Comparison of ENCODE assay signal across 21 cellular contexts in the genomic region with DNA sequence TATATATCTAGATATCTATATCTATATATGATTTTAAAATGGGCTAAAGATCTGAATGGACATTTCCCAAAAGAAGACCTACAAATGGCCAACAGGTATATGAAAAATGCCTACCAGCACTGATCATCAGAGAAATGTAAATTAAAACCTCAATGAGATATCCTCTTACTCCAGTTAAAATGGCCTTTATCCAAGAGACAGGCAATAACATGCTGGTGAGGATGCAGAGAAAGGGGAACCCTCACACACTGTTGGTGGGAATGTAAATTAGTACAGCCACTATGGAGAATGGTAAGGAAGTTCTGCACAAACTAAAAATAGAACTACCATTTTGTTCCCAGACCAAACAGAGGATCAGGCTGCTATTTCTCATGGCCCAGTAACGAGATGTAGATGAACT.
"Had no signal": no experiment of that assay in that cellular context is flagged by ENCODE, and none has a peak within 500 bp of the region (broad histone marks: within the 10 kb centered on the region; RNA-seq: fewer than 3 reads in every experiment).

No MANE protein-coding gene starts in this region.

- DNase-seq: activated CD4-positive, alpha-beta T cell treated with anti-CD3 and anti-CD28 coated beads for 36 hours; activated CD8-positive, alpha-beta memory T cell treated with anti-CD3 and anti-CD28 coated beads, Interleukin-2, amount 50 U/mL, for 4 hours; activated CD8-positive, alpha-beta T cell treated with anti-CD3 and anti-CD28 coated beads for 36 hours; activated naive CD4-positive, alpha-beta T cell treated with anti-CD3 and anti-CD28 coated beads, Interleukin-2, amount 50 U/mL, for 16 hours; activated naive CD8-positive, alpha-beta T cell treated with anti-CD3 and anti-CD28 coated beads, Interleukin-2, amount 10 ng/mL, durations not matched to agents 7 days and 5 days; adrenal gland; anterior cingulate cortex; central memory CD4-positive, alpha-beta T cell; Karpas-422; NCI-H1048; NCI-H146; NCI-H187 treated with DMSO at 0.1 percent for 48 hours; NCI-H345; NCI-H510A; NCI-H526 treated with DMSO at 0.1 percent for 48 hours; NCI-H82; PC-3; SIG-M5; T-helper 1 cell; WERI-Rb-1 had no signal

- H3K36me3 ChIP-seq: adrenal gland, WERI-Rb-1 had no signal

- H3K4me3 Mint-ChIP-seq: activated CD4-positive, alpha-beta T cell treated with anti-CD3 and anti-CD28 coated beads for 36 hours; activated CD8-positive, alpha-beta T cell treated with anti-CD3 and anti-CD28 coated beads for 36 hours; activated naive CD8-positive, alpha-beta T cell treated with anti-CD3 and anti-CD28 coated beads, Interleukin-2, amount 10 ng/mL, durations not matched to agents 7 days and 5 days had no signal

- H3K27ac Mint-ChIP-seq: activated CD4-positive, alpha-beta T cell treated with anti-CD3 and anti-CD28 coated beads for 36 hours; activated CD8-positive, alpha-beta T cell treated with anti-CD3 and anti-CD28 coated beads for 36 hours; activated naive CD8-positive, alpha-beta T cell treated with anti-CD3 and anti-CD28 coated beads, Interleukin-2, amount 10 ng/mL, durations not matched to agents 7 days and 5 days had no signal

- H3K36me3 Mint-ChIP-seq: activated naive CD8-positive, alpha-beta T cell treated with anti-CD3 and anti-CD28 coated beads, Interleukin-2, amount 10 ng/mL, durations not matched to agents 7 days and 5 days had no signal

- H3K4me1 ChIP-seq: adrenal gland had no signal

- H3K9me3 Mint-ChIP-seq: activated CD8-positive, alpha-beta T cell treated with anti-CD3 and anti-CD28 coated beads for 36 hours; activated naive CD8-positive, alpha-beta T cell treated with anti-CD3 and anti-CD28 coated beads, Interleukin-2, amount 10 ng/mL, durations not matched to agents 7 days and 5 days had no signal

- H3K9me3 ChIP-seq: adrenal gland had no signal

- H3K27ac ChIP-seq: adrenal gland, WERI-Rb-1 had no signal

- H3K4me1 Mint-ChIP-seq: activated naive CD8-positive, alpha-beta T cell treated with anti-CD3 and anti-CD28 coated beads, Interleukin-2, amount 10 ng/mL, durations not matched to agents 7 days and 5 days had no signal

- H3K4me3 ChIP-seq: adrenal gland, K562 had no signal

- H3K27me3 ChIP-seq: adrenal gland had no signal
